11 cellular contexts compared by ENCODE assay signal in the genomic region with DNA sequence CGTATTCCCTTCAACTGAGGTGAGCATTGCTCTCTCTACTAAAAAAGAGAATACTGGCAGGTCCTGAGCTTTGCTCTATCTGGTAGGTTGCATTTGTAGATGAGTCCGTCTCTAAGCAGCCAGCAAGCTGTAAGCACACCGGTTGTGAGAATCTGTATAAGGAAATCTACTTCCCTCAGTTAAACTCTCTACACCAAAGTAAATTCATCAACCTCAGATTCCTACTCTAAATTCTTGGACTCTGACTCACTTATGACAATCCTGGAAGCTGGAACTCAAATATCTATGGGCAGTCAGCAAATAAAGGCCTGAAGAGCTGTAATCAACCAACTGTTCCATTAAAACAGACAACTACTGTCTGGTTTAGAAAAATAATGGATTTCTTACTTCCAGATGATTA. TPM values are rescaled to one million over a fixed set of nuclear protein-coding genes. Genes with fewer than 3 reads are reported as not detected.
DNase-seq lines count a peak whose midpoint lies in the region; ATAC-seq, FAIRE-seq and TF ChIP-seq lines count a peak whose summit lies in the region.
"Had no signal": no experiment of that assay in that cellular context is flagged by ENCODE, and none has a peak within 500 bp of the region (broad histone marks: within the 10 kb centered on the region; RNA-seq: fewer than 3 reads in every experiment).

No MANE protein-coding gene starts in this region.

- no peak overlapping the region for H3K9ac ChIP-seq in endodermal cell (ENCODE audit: extremely low read depth, low read length, poor library complexity, severe bottlenecking)

- no peak overlapping the region for H3K4me3 Mint-ChIP-seq in endodermal cell
- H3K4me3 Mint-ChIP-seq: activated T-cell treated with anti-CD3 and anti-CD28 coated beads, Interleukin-2, amount 50 U/mL, for 72 hours had no signal

- H3K27ac Mint-ChIP-seq in endodermal cell, result peak overlapping the region; percentile 19
- H3K27ac Mint-ChIP-seq: activated T-cell treated with anti-CD3 and anti-CD28 coated beads, Interleukin-2, amount 50 U/mL, for 72 hours had no signal

- ATAC-seq in left lung, result peak; percentile 74
- ATAC-seq in GM21390 (IDR thresholded peaks at IDR 0.05; ENCODE audit: unreplicated experiment), result no peak
- ATAC-seq: activated T-cell treated with anti-CD3 and anti-CD28 coated beads, Interleukin-2, amount 50 U/mL, for 72 hours had no signal

- DNase-seq in A673 (ENCODE audit: low spot score) (peak; percentile 86), endodermal cell (no peak), left lung (no peak), ovary (no peak), GM12891 (ENCODE audit: insufficient read length, low spot score) (no peak), posterior vena cava (ENCODE audit: low spot score) (no peak)
- DNase-seq: activated T-cell treated with anti-CD3 and anti-CD28 coated beads, Interleukin-2, amount 50 U/mL, for 72 hours; BE2C had no signal

- no peak for TF ChIP-seq CTCF in A673 (conservative IDR thresholded peaks at IDR 0.05; ENCODE audit: low read depth, low read length)
- no peak for TF ChIP-seq CTCF in endodermal cell (conservative IDR thresholded peaks at IDR 0.05)
- TF ChIP-seq CTCF in left lung (IDR thresholded peaks at IDR 0.05), result no peak
- no peak for TF ChIP-seq CTCF in ovary (IDR thresholded peaks at IDR 0.05)

- H3K27me3 ChIP-seq in A673 (replicated peaks; ENCODE audit: insufficient read depth, low read depth, low read length, poor library complexity) (no peaks in the 10 kb centered on the region), endodermal cell (ENCODE audit: control insufficient read depth, insufficient read depth, low read length, poor library complexity, severe bottlenecking) (no peaks in the 10 kb centered on the region), left lung (no peaks in the 10 kb centered on the region), ovary (no peaks in the 10 kb centered on the region)
- H3K27me3 ChIP-seq: BE2C had no signal

- H3K27ac ChIP-seq in A673 (ENCODE audit: low read depth, low read length, poor library complexity, severe bottlenecking) (peak overlapping the region; percentile 70), endodermal cell (ENCODE audit: low read depth, low read length) (peak overlapping the region; percentile 18), left lung (no peak overlapping the region), ovary (no peak overlapping the region)

- intact Hi-C loops in A673 (cut with micrococcal nuclease; ENCODE audit: unreplicated experiment) (no loop called here), left lung (cut with DNase I) (no loop called here), ovary (cut with DNase I) (no loop called here), posterior vena cava (cut with DNase I) (no loop called here)

- TF ChIP-seq EP300 in Ishikawa (IDR thresholded peaks at IDR 0.05; ENCODE audit: borderline replicate concordance), result no peak; the same call in 1 of the 2 replicates
- TF ChIP-seq EP300 in ovary (IDR thresholded peaks at IDR 0.05), result no peak

- peaks cover 62% of the 10 kb centered on the region for H3K4me1 Mint-ChIP-seq in endodermal cell

- FAIRE-seq in GM12891 (lab: Jason Lieb, UNC), result no peak
- FAIRE-seq: frontal cortex had no signal

- H3K36me3 Mint-ChIP-seq in endodermal cell (ENCODE audit: low read depth), result no peaks in the 10 kb centered on the region

- POLR2A ChIA-PET in A673 (lab: Charles Lee; ENCODE audit: low non-redundant PET), result no interaction called here

- TF ChIP-seq POLR2A in ovary (IDR thresholded peaks at IDR 0.05) (no peak), GM12891 (IDR thresholded peaks at IDR 0.05; ENCODE audit: low read depth, low read length) (no peak)

- peak overlapping the region; percentile 15 for H3K4me3 ChIP-seq in A673 (ENCODE audit: low read depth, low read length, poor library complexity, severe bottlenecking)
- no peak overlapping the region for H3K4me3 ChIP-seq in endodermal cell (ENCODE audit: low read length)
- no peak overlapping the region for H3K4me3 ChIP-seq in left lung
- H3K4me3 ChIP-seq in ovary, result no peak overlapping the region

- TF ChIP-seq RAD21 in Ishikawa (IDR thresholded peaks at IDR 0.05; ENCODE audit: low read depth), result no peak

- no TSS peak for BruUV-seq in A673 (replicated peaks; lab: Mats Ljungman, UMichigan)

- peaks cover 70% of the 10 kb centered on the region for H3K4me1 ChIP-seq in A673 (ENCODE audit: insufficient read depth, low read length, poor library complexity, severe bottlenecking)
- H3K4me1 ChIP-seq in endodermal cell (ENCODE audit: control insufficient read depth, insufficient read depth, low read length), result peaks cover 15% of the 10 kb centered on the region
- peaks cover 0 to 4% of the 10 kb centered on the region in 2 donors for H3K4me1 ChIP-seq in left lung
- no peaks in the 10 kb centered on the region for H3K4me1 ChIP-seq in ovary (ENCODE audit: insufficient read depth)
- H3K4me1 ChIP-seq: BE2C had no signal

- CTCF ChIA-PET in A673 (lab: Charles Lee), result no interaction called here

- 60 to 71% methylated on average over 1 to 3 of the region's 3 CpGs for WGBS in endodermal cell (ENCODE audit: insufficient coverage in 1 of 2, insufficient read length in 1 of 2), 2 experiments
- WGBS in ovary, 3 donors, result 33 to 48% (median 45%) methylated on average over 3 of the region's 3 CpGs

- H3K9me3 Mint-ChIP-seq in endodermal cell, result no peaks in the 10 kb centered on the region

- peaks cover 5% of the 10 kb centered on the region for H3K27me3 Mint-ChIP-seq in endodermal cell (ENCODE audit: insufficient read depth)

- H3K36me3 ChIP-seq in A673 (ENCODE audit: insufficient read depth, low read length, poor library complexity, severe bottlenecking), result no peaks in the 10 kb centered on the region
- H3K36me3 ChIP-seq in endodermal cell (ENCODE audit: control insufficient read depth, insufficient read depth, low read length), result no peaks in the 10 kb centered on the region
- no peaks in the 10 kb centered on the region for H3K36me3 ChIP-seq in left lung
- H3K36me3 ChIP-seq in ovary, result no peaks in the 10 kb centered on the region
- H3K36me3 ChIP-seq: BE2C had no signal

- no peaks in the 10 kb centered on the region for H3K9me3 ChIP-seq in A673 (ENCODE audit: low read depth, low read length, poor library complexity, severe bottlenecking)
- no peaks in the 10 kb centered on the region for H3K9me3 ChIP-seq in endodermal cell (ENCODE audit: control insufficient read depth, low read length)
- H3K9me3 ChIP-seq in left lung, result no peaks in the 10 kb centered on the region
- H3K9me3 ChIP-seq in ovary, result no peaks in the 10 kb centered on the region
- H3K9me3 ChIP-seq: BE2C had no signal

TF ChIP-seq in Ishikawa, 13 proteins besides CTCF, POLR2A, EP300 and RAD21:
- TF ChIP-seq TAF1 (IDR thresholded peaks at IDR 0.05; ENCODE audit: low read depth) (no peak), TCF12 (IDR thresholded peaks at IDR 0.05; ENCODE audit: low read depth) (no peak), NFIC (IDR thresholded peaks at IDR 0.05) (peak; percentile 39), TEAD4 (IDR thresholded peaks at IDR 0.05) (peak; percentile 75), FOXM1 (IDR thresholded peaks at IDR 0.05; ENCODE audit: borderline replicate concordance, low read depth) (peak; percentile 48; the same call in 1 of the 2 replicates), CEBPB (IDR thresholded peaks at IDR 0.05) (no peak)

TF ChIP-seq in GM12891, 5 proteins besides CTCF, POLR2A, EP300 and RAD21:
- TF ChIP-seq POU2F2 (IDR thresholded peaks at IDR 0.05; ENCODE audit: low read depth, low read length) (no peak), TAF1 (IDR thresholded peaks at IDR 0.05; ENCODE audit: low read depth, low read length) (no peak), PAX5 (IDR thresholded peaks at IDR 0.05; ENCODE audit: insufficient read depth, low read length, severe bottlenecking) (no peak), SPI1 (IDR thresholded peaks at IDR 0.05; ENCODE audit: low read depth, low read length) (no peak), POLR2AphosphoS5 (IDR thresholded peaks at IDR 0.05; ENCODE audit: low read depth, low read length) (no peak)

RNA-seq across cellular contexts. Expression of gene FAT1, which starts 37.9 kb away (rescaled TPM):
- total RNA-seq in A673 (2021) (99.3 and 107 TPM in 2 replicates), endodermal cell (10 to 100 TPM; 66.6 to 77.8 TPM), left lung (100 to 1,000 TPM in 1 of 2 donors, 10 to 100 TPM in 1; 70.3 to 131 TPM), ovary (10 to 100 TPM; 24.9 to 78.6 (median 46.6) TPM), posterior vena cava (10 to 100 TPM; 75.5 to 85.9 TPM)
- polyA plus RNA-seq in endodermal cell (2013, experiment 1 of 2), result 68.7 TPM
- 67.9 TPM for polyA plus RNA-seq in endodermal cell (2013, experiment 2 of 2)
- 10 to 100 TPM; 20.5 to 48.8 TPM for polyA plus RNA-seq in ovary
- 0.04 TPM for polyA plus RNA-seq in GM12891 (2012; ENCODE audit: low read depth, missing spikeins)

Comparison
In these comparisons a context has a peak if more than half of its experiments do, and no peak if none do; other contexts are left out.
1. H3K27ac ChIP-seq: peak in A673 (single experiment) and endodermal cell (single experiment); none in left lung (0 of 2) and ovary (0 of 2).